In genomic region chr2:54473876-54474275, GRCh38 we compare ENCODE assay signal across 18 cellular contexts. TPM values are rescaled to one million over a fixed set of nuclear protein-coding genes. Genes with fewer than 3 reads are reported as not detected.
A peak's percentile ranks its signal among the peaks of the same experiment; 100 is the strongest.
DNase-seq lines count a peak whose midpoint lies in the region; ATAC-seq and TF ChIP-seq lines count a peak whose summit lies in the region.
"Had no signal": no experiment of that assay in that cellular context is flagged by ENCODE, and none has a peak within 500 bp of the region (broad histone marks: within the 10 kb centered on the region; RNA-seq: fewer than 3 reads in every experiment).

No MANE protein-coding gene starts in this region.

- TF ChIP-seq CTCF in cardiac muscle cell (IDR thresholded peaks at IDR 0.05; ENCODE audit: low read depth, low read length) (no peak), brain (conservative IDR thresholded peaks at IDR 0.05) (no peak), nephron (IDR thresholded peaks at IDR 0.05; ENCODE audit: unreplicated experiment in 3 of 3) (no peak), thyroid gland (IDR thresholded peaks at IDR 0.05) (no peak), stomach (IDR thresholded peaks at IDR 0.05) (no peak)

- no peak for TF ChIP-seq POLR2A in thyroid gland (IDR thresholded peaks at IDR 0.05)
- TF ChIP-seq POLR2A in stomach (IDR thresholded peaks at IDR 0.05), result no peak

- no peaks in the 10 kb centered on the region for H3K36me3 ChIP-seq in cardiac muscle cell
- no peaks in the 10 kb centered on the region for H3K36me3 ChIP-seq in thyroid gland
- H3K36me3 ChIP-seq in stomach, result no peaks in the 10 kb centered on the region

- whole genome bisulfite sequencing in thyroid gland, 2 donors, result 85 to 95% methylated on average over 1 of the region's 1 CpG
- 75 to 97% (median 91%) methylated on average over 1 of the region's 1 CpG for WGBS in stomach, 5 donors

- ATAC-seq in left cardiac atrium, result no peak
- no peak for ATAC-seq in stimulated activated naive CD8-positive, alpha-beta T cell treated with anti-CD3 and anti-CD28 coated beads, Interleukin-15, amount 100 ng/mL, for 72 hours

- CTCF ChIA-PET in activated CD4-positive, alpha-beta memory T cell treated with anti-CD3 and anti-CD28 coated beads, Interleukin-2, amount 10 ng/mL, durations not matched to agents 7 days and 5 days (lab: Charles Lee), result interaction anchor here (1.6 kb wide), 1 partner anchor 27 kb away, joined by 4 read pairs; no protein-coding TSS in a partner anchor

- POLR2A ChIA-PET in activated CD4-positive, alpha-beta memory T cell treated with anti-CD3 and anti-CD28 coated beads, Interleukin-2, amount 10 ng/mL, durations not matched to agents 7 days and 5 days (lab: Charles Lee), result no interaction called here

- H3K4me3 ChIP-seq in cardiac muscle cell, result no peak overlapping the region
- H3K4me3 ChIP-seq in thyroid gland (replicated peaks in 1 of 3), result no peak overlapping the region
- H3K4me3 ChIP-seq in stomach, result no peak overlapping the region

- intact Hi-C loops in left cardiac atrium (cut with DNase I) (no loop called here), thyroid gland (cut with DNase I) (no loop called here), stomach (cut with DNase I; ENCODE audit: low total_unique reads) (no loop called here)

- no peak for DNase-seq in cardiac muscle cell (ENCODE audit: low read depth in 1 of 2, low spot score in 1 of 2)
- DNase-seq in left cardiac atrium, result no peak
- no peak for DNase-seq in thyroid gland
- no peak for DNase-seq in activated CD4-positive, alpha-beta memory T cell treated with anti-CD3 and anti-CD28 coated beads, Interleukin-2, amount 10 ng/mL, durations not matched to agents 7 days and 5 days
- DNase-seq in stomach, result no peak
- no peak for DNase-seq in stimulated activated naive CD8-positive, alpha-beta T cell treated with anti-CD3 and anti-CD28 coated beads, Interleukin-15, amount 100 ng/mL, for 72 hours
- DNase-seq: AML-193, DMS79, KG1, MV-4-11, NCI-H1694 treated with DMSO at 0.1 percent for 48 hours, NCI-H2107, NCI-H510A treated with DMSO at 0.1 percent for 48 hours, RPMI8226 had no signal

- H3K4me1 Mint-ChIP-seq in brain, result peaks cover 83% of the 10 kb centered on the region
- H3K4me1 Mint-ChIP-seq in nephron, result peaks cover 89% of the 10 kb centered on the region
- H3K4me1 Mint-ChIP-seq in activated CD4-positive, alpha-beta memory T cell treated with anti-CD3 and anti-CD28 coated beads, Interleukin-2, amount 10 ng/mL, durations not matched to agents 7 days and 5 days, result peaks cover 8% of the 10 kb centered on the region
- peaks cover 5% of the 10 kb centered on the region for H3K4me1 Mint-ChIP-seq in stimulated activated naive CD8-positive, alpha-beta T cell treated with anti-CD3 and anti-CD28 coated beads, Interleukin-15, amount 100 ng/mL, for 72 hours

- peaks cover 80% of the 10 kb centered on the region for H3K4me1 ChIP-seq in cardiac muscle cell (ENCODE audit: low read depth)
- H3K4me1 ChIP-seq in thyroid gland, result peaks cover 54 to 64% of the 10 kb centered on the region in 2 donors
- peaks cover 8 to 97% (median 65%) of the 10 kb centered on the region in 4 donors for H3K4me1 ChIP-seq in stomach

- H3K4me3 Mint-ChIP-seq in brain, result peak overlapping the region in 1 of 5 experiments; percentile 36
- H3K4me3 Mint-ChIP-seq in nephron, result peak overlapping the region in 2 of 3 experiments; percentile 40 to 58
- no peak overlapping the region for H3K4me3 Mint-ChIP-seq in activated CD4-positive, alpha-beta memory T cell treated with anti-CD3 and anti-CD28 coated beads, Interleukin-2, amount 10 ng/mL, durations not matched to agents 7 days and 5 days
- no peak overlapping the region for H3K4me3 Mint-ChIP-seq in stimulated activated naive CD8-positive, alpha-beta T cell treated with anti-CD3 and anti-CD28 coated beads, Interleukin-15, amount 100 ng/mL, for 72 hours

- TF ChIP-seq EP300 in stomach (IDR thresholded peaks at IDR 0.05), result no peak

- H3K27ac ChIP-seq in cardiac muscle cell, result peak overlapping the region; percentile 99
- peak overlapping the region in 2 of 3 donors; percentile 27 to 36 for H3K27ac ChIP-seq in thyroid gland
- no peak overlapping the region for H3K27ac ChIP-seq in stomach
- H3K27ac ChIP-seq: 22Rv1, C4-2B had no signal

- H3K27ac Mint-ChIP-seq in brain (peak overlapping the region in 3 of 5 experiments; percentile 14 to 61 (median 49)), nephron (peak overlapping the region; percentile 75 to 84 (median 81))
- H3K27ac Mint-ChIP-seq in activated CD4-positive, alpha-beta memory T cell treated with anti-CD3 and anti-CD28 coated beads, Interleukin-2, amount 10 ng/mL, durations not matched to agents 7 days and 5 days, result no peak overlapping the region
- H3K27ac Mint-ChIP-seq in stimulated activated naive CD8-positive, alpha-beta T cell treated with anti-CD3 and anti-CD28 coated beads, Interleukin-15, amount 100 ng/mL, for 72 hours, result no peak overlapping the region

- H3K27me3 ChIP-seq in cardiac muscle cell (no peaks in the 10 kb centered on the region), thyroid gland (no peaks in the 10 kb centered on the region), stomach (no peaks in the 10 kb centered on the region)

- H3K9me3 ChIP-seq in cardiac muscle cell (ENCODE audit: low read depth) (no peaks in the 10 kb centered on the region), thyroid gland (no peaks in the 10 kb centered on the region), stomach (no peaks in the 10 kb centered on the region)

- H3K9me3 Mint-ChIP-seq in brain, result peaks cover 0 to 2% (median 0%) of the 10 kb centered on the region in 5 experiments
- peaks cover 2% of the 10 kb centered on the region for H3K9me3 Mint-ChIP-seq in nephron
- H3K9me3 Mint-ChIP-seq in activated CD4-positive, alpha-beta memory T cell treated with anti-CD3 and anti-CD28 coated beads, Interleukin-2, amount 10 ng/mL, durations not matched to agents 7 days and 5 days, result no peaks in the 10 kb centered on the region
- no peaks in the 10 kb centered on the region for H3K9me3 Mint-ChIP-seq in stimulated activated naive CD8-positive, alpha-beta T cell treated with anti-CD3 and anti-CD28 coated beads, Interleukin-15, amount 100 ng/mL, for 72 hours

- no peaks in the 10 kb centered on the region for H3K27me3 Mint-ChIP-seq in brain
- H3K27me3 Mint-ChIP-seq in nephron (ENCODE audit: low read depth), result no peaks in the 10 kb centered on the region
- peaks cover 11% of the 10 kb centered on the region for H3K27me3 Mint-ChIP-seq in activated CD4-positive, alpha-beta memory T cell treated with anti-CD3 and anti-CD28 coated beads, Interleukin-2, amount 10 ng/mL, durations not matched to agents 7 days and 5 days
- H3K27me3 Mint-ChIP-seq in stimulated activated naive CD8-positive, alpha-beta T cell treated with anti-CD3 and anti-CD28 coated beads, Interleukin-15, amount 100 ng/mL, for 72 hours, result no peaks in the 10 kb centered on the region

- H3K36me3 Mint-ChIP-seq in brain (peaks cover 14% of the 10 kb centered on the region), nephron (ENCODE audit: low read depth) (peaks cover 3% of the 10 kb centered on the region)
- no peaks in the 10 kb centered on the region for H3K36me3 Mint-ChIP-seq in activated CD4-positive, alpha-beta memory T cell treated with anti-CD3 and anti-CD28 coated beads, Interleukin-2, amount 10 ng/mL, durations not matched to agents 7 days and 5 days (ENCODE audit: low read depth)

RNA-seq across cellular contexts. Expression of gene SPTBN1, which starts 17.7 kb away (rescaled TPM):
- total RNA-seq in cardiac muscle cell (283 and 435 TPM in 2 replicates), left cardiac atrium (100 to 1,000 TPM; 329 to 332 TPM), thyroid gland (100 to 1,000 TPM; 381 to 513 (median 419) TPM), stomach (100 to 1,000 TPM; 155 to 475 (median 267) TPM)
- polyA plus RNA-seq in cardiac muscle cell (125 and 143 TPM in 2 replicates), brain (ENCODE audit: insufficient read depth, low read depth, low replicate concordance) (128 TPM), stomach (10 to 100 TPM; 28.7 to 33.6 (median 29.6) TPM)
- total RNA-seq in activated CD4-positive, alpha-beta memory T cell treated with anti-CD3 and anti-CD28 coated beads, Interleukin-2, amount 10 ng/mL, durations not matched to agents 7 days and 5 days, result 100 to 1,000 TPM; 112 TPM

Comparison
In these comparisons a context has a peak if more than half of its experiments do, and no peak if none do; other contexts are left out.
1. H3K27ac ChIP-seq: peak in cardiac muscle cell (single experiment) and thyroid gland (2 of 3); none in stomach (0 of 5).
2. H3K27ac Mint-ChIP-seq: peak in brain (3 of 5) and nephron (3 of 3); none in activated CD4-positive, alpha-beta memory T cell treated with anti-CD3 and anti-CD28 coated beads, Interleukin-2, amount 10 ng/mL, durations not matched to agents 7 days and 5 days (single experiment) and stimulated activated naive CD8-positive, alpha-beta T cell treated with anti-CD3 and anti-CD28 coated beads, Interleukin-15, amount 100 ng/mL, for 72 hours (0 of 2).
3. H3K4me3 Mint-ChIP-seq: peak in nephron (2 of 3); none in activated CD4-positive, alpha-beta memory T cell treated with anti-CD3 and anti-CD28 coated beads, Interleukin-2, amount 10 ng/mL, durations not matched to agents 7 days and 5 days (single experiment) and stimulated activated naive CD8-positive, alpha-beta T cell treated with anti-CD3 and anti-CD28 coated beads, Interleukin-15, amount 100 ng/mL, for 72 hours (0 of 2).